ENCODE assay signal across 12 cellular contexts in the genomic region with DNA sequence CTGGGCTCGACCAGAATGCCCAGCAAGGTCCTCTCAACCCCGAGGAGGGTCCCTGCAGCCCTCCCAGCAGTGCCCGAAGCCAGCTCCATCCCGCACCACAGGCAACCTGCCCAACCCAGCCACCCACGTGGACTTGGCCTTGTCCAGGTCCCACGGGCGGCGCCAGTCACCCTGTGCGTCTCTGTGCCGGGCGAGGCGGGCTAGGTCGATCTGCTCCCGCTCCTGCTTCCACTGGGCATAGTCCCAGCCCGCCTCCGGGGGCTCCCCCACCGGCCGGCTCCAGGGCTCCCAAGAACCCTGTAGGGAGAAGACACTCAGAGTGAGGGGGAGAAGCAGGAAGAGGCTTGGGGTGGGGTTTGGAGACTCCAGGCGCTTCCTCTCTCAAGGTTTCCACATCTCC. TPM values are rescaled to one million over a fixed set of nuclear protein-coding genes. Genes with fewer than 3 reads are reported as not detected.
DNase-seq lines count a peak whose midpoint lies in the region; ATAC-seq, FAIRE-seq and TF ChIP-seq lines count a peak whose summit lies in the region.
"Had no signal": no experiment of that assay in that cellular context is flagged by ENCODE, and none has a peak within 500 bp of the region (broad histone marks: within the 10 kb centered on the region; RNA-seq: fewer than 3 reads in every experiment).

No MANE protein-coding gene starts in this region.

- H3K27me3 ChIP-seq in KMS-11 (ENCODE audit: insufficient read depth, low read depth), result no peaks in the 10 kb centered on the region
- H3K27me3 ChIP-seq in effector memory CD4-positive, alpha-beta T cell (replicated peaks; ENCODE audit: control insufficient read depth, insufficient read depth, low read length, poor library complexity, severe bottlenecking), result no peaks in the 10 kb centered on the region

- DNase-seq in A549 (ENCODE audit: low read depth in 1 of 2, low spot score in 1 of 2) (no peak), posterior vena cava (ENCODE audit: low spot score) (peak; percentile 80), NCI-H2029 treated with DMSO at 0.1 percent for 48 hours (lab: John Stamatoyannopoulos, UW) (no peak), T-helper 17 cell (no peak)
- DNase-seq in effector memory CD4-positive, alpha-beta T cell, result no peak

- TF ChIP-seq RAD21 in A549 (conservative IDR thresholded peaks at IDR 0.05 in 1 of 2, IDR thresholded peaks at IDR 0.05 in 1 of 2), result no peak

- no peaks in the 10 kb centered on the region for H3K9me3 Mint-ChIP-seq in dendritic cell treated with granulocyte-macrophage colony-stimulating factor and Interleukin-4, amounts not matched to agents 40 ng/mL and 50 ng/mL, for 4 days

- peaks cover 91% of the 10 kb centered on the region for H3K4me1 Mint-ChIP-seq in dendritic cell treated with granulocyte-macrophage colony-stimulating factor and Interleukin-4, amounts not matched to agents 40 ng/mL and 50 ng/mL, for 4 days (ENCODE audit: low read depth)
- H3K4me1 Mint-ChIP-seq in T-helper 17 cell, result peaks cover 16% of the 10 kb centered on the region

- CTCF ChIA-PET in A549 (lab: Yijun Ruan, JAX), result interaction anchor here (1.0 to 10.2 kb wide), 27 partner anchors 9 to 152 kb away, joined by 3 to 139 read pairs (median 5); a partner anchor contains a TSS

- WGBS in A549 (ENCODE audit: missing lambda C conversion rate), result 73% methylated on average over 3 of the region's 19 CpGs

- no peak for TF ChIP-seq POLR2A in A549 (IDR thresholded peaks at IDR 0.05; ENCODE audit: low read length)

- H3K27me3 Mint-ChIP-seq in dendritic cell treated with granulocyte-macrophage colony-stimulating factor and Interleukin-4, amounts not matched to agents 40 ng/mL and 50 ng/mL, for 4 days, result no peaks in the 10 kb centered on the region
- H3K27me3 Mint-ChIP-seq in T-helper 17 cell, result no peaks in the 10 kb centered on the region
- H3K27me3 Mint-ChIP-seq: activated CD4-positive, alpha-beta T cell treated with anti-CD3 and anti-CD28 coated beads for 36 hours had no signal

- H3K9me3 ChIP-seq in A549 (no peaks in the 10 kb centered on the region), T-helper 17 cell (ENCODE audit: control insufficient read depth, low read length, poor library complexity, severe bottlenecking) (no peaks in the 10 kb centered on the region)
- H3K9me3 ChIP-seq in effector memory CD4-positive, alpha-beta T cell (ENCODE audit: control insufficient read depth, low read length), result no peaks in the 10 kb centered on the region

- no peak overlapping the region for H3K4me3 Mint-ChIP-seq in dendritic cell treated with granulocyte-macrophage colony-stimulating factor and Interleukin-4, amounts not matched to agents 40 ng/mL and 50 ng/mL, for 4 days
- no peak overlapping the region for H3K4me3 Mint-ChIP-seq in T-helper 17 cell
- H3K4me3 Mint-ChIP-seq: activated CD4-positive, alpha-beta T cell treated with anti-CD3 and anti-CD28 coated beads for 36 hours had no signal

- H3K4me2 ChIP-seq in A549 (peak overlapping the region; percentile 79), KMS-11 (peak overlapping the region; percentile 37)

- no peak for FAIRE-seq in A549 (lab: Jason Lieb, UNC)

- H3K4me1 ChIP-seq in A549, result peaks cover 34% of the 10 kb centered on the region
- peaks cover 19% of the 10 kb centered on the region for H3K4me1 ChIP-seq in KMS-11 (ENCODE audit: low read depth, poor library complexity, severe bottlenecking)
- H3K4me1 ChIP-seq in effector memory CD4-positive, alpha-beta T cell (ENCODE audit: control insufficient read depth, insufficient read depth, low read length, poor library complexity, severe bottlenecking), result peaks cover 9% of the 10 kb centered on the region

- TF ChIP-seq EP300 in A549 (IDR thresholded peaks at IDR 0.05), result no peak

- peak overlapping the region; percentile 100 for H3K27ac Mint-ChIP-seq in dendritic cell treated with granulocyte-macrophage colony-stimulating factor and Interleukin-4, amounts not matched to agents 40 ng/mL and 50 ng/mL, for 4 days
- H3K27ac Mint-ChIP-seq in T-helper 17 cell, result no peak overlapping the region
- H3K27ac Mint-ChIP-seq: activated CD4-positive, alpha-beta T cell treated with anti-CD3 and anti-CD28 coated beads for 36 hours had no signal

- POLR2A ChIA-PET in A549 (lab: Yijun Ruan, JAX), result interaction anchor here (1.3 to 1.9 kb wide), 2 partner anchors 10 to 15 kb away, joined by 5 to 8 read pairs; a partner anchor contains a TSS

- intact Hi-C loops in dendritic cell treated with granulocyte-macrophage colony-stimulating factor and Interleukin-4, amounts not matched to agents 40 ng/mL and 50 ng/mL, for 4 days (cut with micrococcal nuclease), result no loop called here
- intact Hi-C loops in posterior vena cava (cut with DNase I), result no loop called here

- H3K27ac ChIP-seq in A549 (peak overlapping the region; percentile 94 to 96; a peak in 4 of 6 replicates), KMS-11 (no peak overlapping the region)
- H3K27ac ChIP-seq in effector memory CD4-positive, alpha-beta T cell (ENCODE audit: insufficient read depth, low read length, poor library complexity, severe bottlenecking), result no peak overlapping the region
- H3K27ac ChIP-seq: HL-60, parathyroid adenoma had no signal

- peaks cover 16% of the 10 kb centered on the region for H3K36me3 Mint-ChIP-seq in dendritic cell treated with granulocyte-macrophage colony-stimulating factor and Interleukin-4, amounts not matched to agents 40 ng/mL and 50 ng/mL, for 4 days (ENCODE audit: low read depth)
- H3K36me3 Mint-ChIP-seq in T-helper 17 cell (ENCODE audit: low read depth), result no peaks in the 10 kb centered on the region

- no peak for ATAC-seq in A549
- ATAC-seq in GM21381 (IDR thresholded peaks at IDR 0.05; ENCODE audit: unreplicated experiment), result no peak
- ATAC-seq in T-helper 17 cell, result no peak

- H3K4me3 ChIP-seq in A549 (no peak overlapping the region), KMS-11 (IDR thresholded peaks at IDR 0.05; ENCODE audit: insufficient read depth, low read depth, low read length) (no peak overlapping the region)
- H3K4me3 ChIP-seq in effector memory CD4-positive, alpha-beta T cell (ENCODE audit: insufficient read depth, low read depth, low read length, poor library complexity, severe bottlenecking), result no peak overlapping the region

- no peaks in the 10 kb centered on the region for H4K20me1 ChIP-seq in KMS-11 (ENCODE audit: insufficient read depth)

- no peaks in the 10 kb centered on the region for H3K36me3 ChIP-seq in KMS-11 (ENCODE audit: insufficient read depth)
- H3K36me3 ChIP-seq in effector memory CD4-positive, alpha-beta T cell (ENCODE audit: control insufficient read depth, insufficient read depth, low read length), result no peaks in the 10 kb centered on the region

- peak overlapping the region; percentile 67 for H2AFZ ChIP-seq in KMS-11 (ENCODE audit: low read depth)
- H2AFZ ChIP-seq: parathyroid adenoma had no signal

- no peak overlapping the region for H3K9ac ChIP-seq in KMS-11
- H3K9ac ChIP-seq: parathyroid adenoma had no signal

- no peaks in the 10 kb centered on the region for H3K79me2 ChIP-seq in KMS-11 (ENCODE audit: insufficient read depth, low read depth)

- no peak for TF ChIP-seq CTCF in A549 (IDR thresholded peaks at IDR 0.05)
- no peak for TF ChIP-seq CTCF in KMS-11 (conservative IDR thresholded peaks at IDR 0.05; ENCODE audit: low read depth, low read length)

TF ChIP-seq in A549, 52 proteins besides CTCF, POLR2A, EP300 and RAD21 (continues in another document):
- TF ChIP-seq, protein P1, sequence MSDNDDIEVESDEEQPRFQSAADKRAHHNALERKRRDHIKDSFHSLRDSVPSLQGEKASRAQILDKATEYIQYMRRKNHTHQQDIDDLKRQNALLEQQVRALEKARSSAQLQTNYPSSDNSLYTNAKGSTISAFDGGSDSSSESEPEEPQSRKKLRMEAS (IDR thresholded peaks at IDR 0.05), result no peak
- no peak for TF ChIP-seq NPAS2 (CRISPR knock-in tag; IDR thresholded peaks at IDR 0.05; ENCODE audit: borderline replicate concordance)
- TF ChIP-seq CBX8 (IDR thresholded peaks at IDR 0.05), result no peak

RNA-seq across cellular contexts. Expression of a gene that starts 3.1 kb away (rescaled TPM):
- polyA plus RNA-seq in A549 (2011; rRNA removed) (1.9 and 2.8 TPM in 2 replicates), A549 (2017; fragmentation: RNase III; extraction: RNeasy Plus Mini Kit Qiagen cat#74134 plus additional on column Dnase treatment) (23.4 to 28.7 TPM (median 27.4 TPM) in 3 replicates)
- 1.5 and 1.8 TPM in 2 replicates for polyA plus RNA-seq in A549 (2012; cell fraction: cytosol; rRNA removed)
- polyA plus RNA-seq in A549 (2012; cell fraction: nucleus; rRNA removed), result 7.4 and 26.8 TPM in 2 replicates
- 8.3 and 9.8 TPM in 2 replicates for polyA minus RNA-seq in A549 (2011; rRNA and poly(A)+ RNA removed)
- total RNA-seq in posterior vena cava (10 to 100 TPM; 29.2 to 31.2 TPM), T-helper 17 cell (1 to 10 TPM; 4.1 to 5.3 TPM)

RNA-seq across cellular contexts. Expression of a gene that starts 13.2 kb away (rescaled TPM):
- polyA plus RNA-seq in A549 (2011; rRNA removed), result not detected in 2 replicates
- polyA plus RNA-seq in A549 (2012; cell fraction: cytosol; rRNA removed), result not detected in 2 replicates
- polyA plus RNA-seq in A549 (2012; cell fraction: nucleus; rRNA removed), result not detected in 2 replicates
- not detected in 3 replicates for polyA plus RNA-seq in A549 (2017; fragmentation: RNase III; extraction: RNeasy Plus Mini Kit Qiagen cat#74134 plus additional on column Dnase treatment)
- polyA minus RNA-seq in A549 (2011; rRNA and poly(A)+ RNA removed), result not detected in 2 replicates
- not detected for total RNA-seq in posterior vena cava
- not detected for total RNA-seq in T-helper 17 cell
- total RNA-seq: activated CD4-positive, alpha-beta T cell treated with anti-CD3 and anti-CD28 coated beads for 36 hours; temporal lobe had no signal

RNA-seq across cellular contexts. Expression of a gene that starts 14.1 kb away (rescaled TPM):
- polyA plus RNA-seq in A549 (2011; rRNA removed) (2.8 and 3.5 TPM in 2 replicates), A549 (2017; fragmentation: RNase III; extraction: RNeasy Plus Mini Kit Qiagen cat#74134 plus additional on column Dnase treatment) (3.3 to 3.9 TPM (median 3.8 TPM) in 3 replicates)
- polyA plus RNA-seq in A549 (2012; cell fraction: cytosol; rRNA removed), result 0.98 and 1.6 TPM in 2 replicates
- 1.0 and 1.2 TPM in 2 replicates for polyA plus RNA-seq in A549 (2012; cell fraction: nucleus; rRNA removed)
- 0.74 and 1.2 TPM in 2 replicates for polyA minus RNA-seq in A549 (2011; rRNA and poly(A)+ RNA removed)
- total RNA-seq in posterior vena cava (10 to 100 TPM; 25.3 to 27.1 TPM), T-helper 17 cell (10 to 100 TPM in 1 of 2 donors, 1 to 10 TPM in 1; 9.2 to 48.3 TPM)

RNA-seq across cellular contexts. Expression of a gene that starts 20.4 kb away (rescaled TPM):
- polyA plus RNA-seq in A549 (2011; rRNA removed) (0.26 and 0.52 TPM in 2 replicates), A549 (2017; fragmentation: RNase III; extraction: RNeasy Plus Mini Kit Qiagen cat#74134 plus additional on column Dnase treatment) (0.39 to 0.82 TPM (median 0.56 TPM) in 3 replicates)
- 0.11 and 0.22 TPM in 2 replicates for polyA plus RNA-seq in A549 (2012; cell fraction: cytosol; rRNA removed)
- 0.27 and 0.46 TPM in 2 replicates for polyA plus RNA-seq in A549 (2012; cell fraction: nucleus; rRNA removed)
- 0.17 and 0.39 TPM in 2 replicates for polyA minus RNA-seq in A549 (2011; rRNA and poly(A)+ RNA removed)
- total RNA-seq in posterior vena cava (under 1 TPM; 0.05 to 0.32 TPM), T-helper 17 cell (under 1 TPM; 0.02 to 0.03 TPM)

RNA-seq across cellular contexts. Expression of a gene that starts 29.9 kb away (rescaled TPM):
- 0.19 and 0.30 TPM in 2 replicates for polyA plus RNA-seq in A549 (2011; rRNA removed)
- polyA plus RNA-seq in A549 (2012; cell fraction: cytosol; rRNA removed), result 0.65 and 0.84 TPM in 2 replicates
- 0.98 and 1.1 TPM in 2 replicates for polyA plus RNA-seq in A549 (2012; cell fraction: nucleus; rRNA removed)
- polyA plus RNA-seq in A549 (2017; fragmentation: RNase III; extraction: RNeasy Plus Mini Kit Qiagen cat#74134 plus additional on column Dnase treatment), result 0.38 to 0.58 TPM (median 0.49 TPM) in 3 replicates
- 0.37 TPM in 1 of 2 replicates, not detected in the other for polyA minus RNA-seq in A549 (2011; rRNA and poly(A)+ RNA removed)
- 10 to 100 TPM; 20.8 to 29.0 TPM for total RNA-seq in posterior vena cava
- total RNA-seq in T-helper 17 cell, result 100 to 1,000 TPM; 228 to 238 TPM

Comparison
In these comparisons a context has a peak if more than half of its experiments do, and no peak if none do; other contexts are left out.
1. H3K27ac ChIP-seq: peak in A549 (2 of 2); none in KMS-11 (single experiment) and effector memory CD4-positive, alpha-beta T cell (single experiment).
2. RNA of a gene that starts 3.1 kb away (total RNA-seq): 29.2 to 31.2 TPM in posterior vena cava; 4.1 to 5.3 TPM in T-helper 17 cell; every median in the first group is over 4 times any median in the second.